In genomic region chr6:159110013-159110412, GRCh38 we compare ENCODE assay signal across 7 cellular contexts. TPM values are rescaled to one million over a fixed set of nuclear protein-coding genes. Genes with fewer than 3 reads are reported as not detected.
A peak's percentile ranks its signal among the peaks of the same experiment; 100 is the strongest.
DNase-seq lines count a peak whose midpoint lies in the region; FAIRE-seq and TF ChIP-seq lines count a peak whose summit lies in the region.

No MANE protein-coding gene starts in this region.

- no peak overlapping the region for H3K4me3 Mint-ChIP-seq in progenitor cell of endocrine pancreas (ENCODE audit: low read depth)

- H3K27me3 Mint-ChIP-seq in progenitor cell of endocrine pancreas = peaks cover 9% of the 10 kb centered on the region

- H3K36me3 Mint-ChIP-seq in progenitor cell of endocrine pancreas (ENCODE audit: insufficient read depth) = no peaks in the 10 kb centered on the region

- TF ChIP-seq CTCF in epithelial cell of esophagus (IDR thresholded peaks at IDR 0.05; ENCODE audit: insufficient read depth, low read depth, low read length, missing control alignments) = peak; percentile 60
- peak; percentile 59 for TF ChIP-seq CTCF in progenitor cell of endocrine pancreas (IDR thresholded peaks at IDR 0.05; ENCODE audit: unreplicated experiment)

- FAIRE-seq in RCC 7860 (lab: Jason Lieb, UNC) = no peak

- peak; percentile 62 for DNase-seq in D341Med (ENCODE audit: low spot score)
- peak; percentile 49 for DNase-seq in H4 (ENCODE audit: low spot score)
- DNase-seq in RCC 7860 (ENCODE audit: low spot score) = peak; percentile 11
- DNase-seq in epithelial cell of esophagus (ENCODE audit: low read depth) = peak; percentile 65
- DNase-seq in progenitor cell of endocrine pancreas (ENCODE audit: low spot score, unreplicated experiment) = no peak
- no peak for DNase-seq in amniotic stem cell (lab: John Stamatoyannopoulos, UW)
- DNase-seq in GM19240 (ENCODE audit: insufficient read length, low spot score) = no peak

- no peak overlapping the region for H3K4me3 ChIP-seq in epithelial cell of esophagus (ENCODE audit: low read length)

- no peak overlapping the region for H3K27ac Mint-ChIP-seq in progenitor cell of endocrine pancreas

- H3K4me1 Mint-ChIP-seq in progenitor cell of endocrine pancreas (ENCODE audit: low read depth) = no peaks in the 10 kb centered on the region

- no peaks in the 10 kb centered on the region for H3K9me3 Mint-ChIP-seq in progenitor cell of endocrine pancreas (ENCODE audit: low read depth)

RNA-seq across cellular contexts. Expression of gene FNDC1, which starts 59.2 kb away (rescaled TPM):
- total RNA-seq in H4 (2014; rRNA removed; shearing (Covaris generic)) = 0.04 and 0.31 TPM in 2 replicates
- total RNA-seq in progenitor cell of endocrine pancreas = 0.07 TPM in 1 of 2 replicates, not detected in the other

Comparison
In these comparisons a context has a peak if more than half of its experiments do, and no peak if none do; other contexts are left out.
1. DNase-seq: peak in D341Med (single experiment), H4 (single experiment), RCC 7860 (single experiment) and epithelial cell of esophagus (single experiment); none in progenitor cell of endocrine pancreas (single experiment), amniotic stem cell (single experiment) and GM19240 (single experiment).